ENCODE assay signal across 9 cellular contexts in genomic region chr14:68377459-68377858, GRCh38.
DNase-seq lines count a peak whose midpoint lies in the region; ATAC-seq and TF ChIP-seq lines count a peak whose summit lies in the region.
"Had no signal": no experiment of that assay in that cellular context is flagged by ENCODE, and none has a peak within 500 bp of the region (broad histone marks: within the 10 kb centered on the region; RNA-seq: fewer than 3 reads in every experiment).

No MANE protein-coding gene starts in this region.

- CTCF ChIA-PET in CD4-positive, alpha-beta T cell (lab: Charles Lee) = interaction anchor here (1.3 kb wide), 1 partner anchor 412 kb away, joined by 3 read pairs; no protein-coding TSS in a partner anchor

- TF ChIP-seq CTCF in CD4-positive, alpha-beta T cell (IDR thresholded peaks at IDR 0.05) = no peak
- TF ChIP-seq CTCF in fibroblast of lung (conservative IDR thresholded peaks at IDR 0.05 in 1 of 2, IDR thresholded peaks at IDR 0.05 in 1 of 2; ENCODE audit: low read depth in 1 of 2, low read length in 2 of 2) (no peak), neutrophil (IDR thresholded peaks at IDR 0.05) (no peak)

- H4K20me1 ChIP-seq in fibroblast of lung (ENCODE audit: control insufficient read depth, extremely low read depth, insufficient read depth, low read length) = no peaks in the 10 kb centered on the region

- intact Hi-C loops in CD4-positive, alpha-beta T cell (cut with DNase I, micrococcal nuclease) = loop anchor here (5.0 kb wide), 2 partner anchors 95 to 410 kb away; no protein-coding TSS in a partner anchor

- POLR2A ChIA-PET in CD4-positive, alpha-beta T cell (lab: Charles Lee) = interaction anchor here (0.6 to 3.6 kb wide), 15 partner anchors 9 to 437 kb away, joined by 3 to 22 read pairs (median 5); partner anchors contain the start of gene ZFP36L1

- DNase-seq in CD4-positive, alpha-beta T cell = no peak
- DNase-seq in RPMI7951 (ENCODE audit: low read depth) (peak; percentile 73), fibroblast of lung (ENCODE audit: low read depth in 2 of 2) (peak in 1 of 2 donors; percentile 71)

- H3K36me3 Mint-ChIP-seq in CD4-positive, alpha-beta T cell (ENCODE audit: low read depth) = no peaks in the 10 kb centered on the region

- no peaks in the 10 kb centered on the region for H3K79me2 ChIP-seq in fibroblast of lung (ENCODE audit: control insufficient read depth, insufficient read depth, low read length)

- no peaks in the 10 kb centered on the region for H3K27me3 Mint-ChIP-seq in CD4-positive, alpha-beta T cell

- H3K27me3 ChIP-seq in CD4-positive, alpha-beta T cell (ENCODE audit: control insufficient read depth, insufficient read depth, low read length) = no peaks in the 10 kb centered on the region
- H3K27me3 ChIP-seq in fibroblast of lung (ENCODE audit: control insufficient read depth, insufficient read depth, low read length) = no peaks in the 10 kb centered on the region
- H3K27me3 ChIP-seq in neutrophil = no peaks in the 10 kb centered on the region
- H3K27me3 ChIP-seq: SJSA1 had no signal

- peak overlapping the region; percentile 11 for H3K27ac ChIP-seq in CD4-positive, alpha-beta T cell (ENCODE audit: low read depth, low read length)
- H3K27ac ChIP-seq in fibroblast of lung (ENCODE audit: insufficient read depth, low read length) = no peak overlapping the region
- peak overlapping the region; percentile 73 for H3K27ac ChIP-seq in neutrophil
- H3K27ac ChIP-seq: SJSA1 had no signal

- H3K36me3 ChIP-seq in fibroblast of lung (ENCODE audit: control insufficient read depth, insufficient read depth, low read length) = no peaks in the 10 kb centered on the region
- H3K36me3 ChIP-seq in neutrophil = no peaks in the 10 kb centered on the region
- H3K36me3 ChIP-seq: SJSA1 had no signal

- no peak overlapping the region for H3K4me2 ChIP-seq in fibroblast of lung (ENCODE audit: extremely low read depth, insufficient read depth, low read length)

- H3K27ac Mint-ChIP-seq in CD4-positive, alpha-beta T cell = peak overlapping the region; percentile 67

- H3K4me1 ChIP-seq in fibroblast of lung (ENCODE audit: control insufficient read depth, extremely low read depth, insufficient read depth, low read length) (no peaks in the 10 kb centered on the region), neutrophil (ENCODE audit: control insufficient read depth in 1 of 2, insufficient read depth in 1 of 2, low read depth in 1 of 2, low read length in 1 of 2) (peaks cover 8 to 12% of the 10 kb centered on the region in 2 experiments)

- H3K9ac ChIP-seq in fibroblast of lung (ENCODE audit: insufficient read depth, low read length) = no peak overlapping the region

- ATAC-seq in CD4-positive, alpha-beta T cell (ENCODE audit: poor library complexity) = no peak
- ATAC-seq in HG03097 (IDR thresholded peaks at IDR 0.05; ENCODE audit: low FRiP score, unreplicated experiment) (no peak), GM18909 (IDR thresholded peaks at IDR 0.05; ENCODE audit: poor library complexity, unreplicated experiment) (no peak), GM21367 (IDR thresholded peaks at IDR 0.05; ENCODE audit: unreplicated experiment) (no peak), GM19467 (IDR thresholded peaks at IDR 0.05; ENCODE audit: unreplicated experiment) (no peak)

- no peak overlapping the region for H3K4me3 ChIP-seq in fibroblast of lung (replicated peaks in 1 of 4; ENCODE audit: control extremely low read depth in 1 of 4, insufficient read depth in 1 of 4, low read depth in 3 of 4, low read length in 4 of 4)
- H3K4me3 ChIP-seq in neutrophil (ENCODE audit: low read depth in 1 of 2, low read length in 1 of 2) = peak overlapping the region; percentile 37 to 43
- H3K4me3 ChIP-seq: SJSA1 had no signal

- no peaks in the 10 kb centered on the region for H3K9me3 ChIP-seq in CD4-positive, alpha-beta T cell (ENCODE audit: control insufficient read depth, low read length)
- H3K9me3 ChIP-seq in fibroblast of lung (ENCODE audit: control insufficient read depth, insufficient read depth, low read depth, low read length) (no peaks in the 10 kb centered on the region), neutrophil (no peaks in the 10 kb centered on the region)
- H3K9me3 ChIP-seq: SJSA1 had no signal

- H3K9me3 Mint-ChIP-seq in CD4-positive, alpha-beta T cell = no peaks in the 10 kb centered on the region

- H3K4me1 Mint-ChIP-seq in CD4-positive, alpha-beta T cell (ENCODE audit: low read depth) = peaks cover 81% of the 10 kb centered on the region

- peak overlapping the region; percentile 27 for H3K4me3 Mint-ChIP-seq in CD4-positive, alpha-beta T cell

- H2AFZ ChIP-seq in fibroblast of lung (ENCODE audit: low read length) = peak overlapping the region; percentile 37

Comparison
In these comparisons a context has a peak if more than half of its experiments do, and no peak if none do; other contexts are left out.
1. H3K4me3 ChIP-seq: peak in neutrophil (2 of 2); none in fibroblast of lung (0 of 4).